ENCODE assay signal across 8 cellular contexts in genomic region chr17:60674637-60675036, GRCh38. TPM values are rescaled to one million over a fixed set of nuclear protein-coding genes. Genes with fewer than 3 reads are reported as not detected.
DNase-seq lines count a peak whose midpoint lies in the region; ATAC-seq, FAIRE-seq and TF ChIP-seq lines count a peak whose summit lies in the region.
"Not testable (repeated sequence)": the region's sequence is repeated elsewhere in the genome, so short reads cannot be mapped to it uniquely, and the experiment has no call there.

No MANE protein-coding gene starts in this region.

- 0 out of 2 replicates have a peak overlapping the region, but pooled peaks have one; percentile 9 for H2AFZ ChIP-seq in DND-41 (ENCODE audit: low read depth, low read length)
- H2AFZ ChIP-seq in K562 (ENCODE audit: low read depth, low read length): not testable (repeated sequence)

- CTCF ChIA-PET in A673 (lab: Charles Lee); K562 (lab: Yijun Ruan, JAX; ENCODE audit: low intra/inter-chr PET ratio): not testable (repeated sequence)

- POLR2A ChIA-PET in A673 (lab: Charles Lee; ENCODE audit: low non-redundant PET); K562 (lab: Yijun Ruan, JAX): not testable (repeated sequence)

- ATAC-seq in DND-41 (ENCODE audit: insufficient read depth, low read depth); activated T-cell treated with anti-CD3 and anti-CD28 coated beads, Interleukin-2, amount 50 U/mL, for 72 hours (replicated peaks in 1 of 2); K562: not testable (repeated sequence)

- H3K4me3 ChIP-seq in A673 (ENCODE audit: low read depth, low read length, poor library complexity, severe bottlenecking); DND-41 (ENCODE audit: low read depth in 1 of 2, low read length in 2 of 2); K562; testis: not testable (repeated sequence)

- H3K27me3 Mint-ChIP-seq in activated T-cell treated with anti-CD3 and anti-CD28 coated beads, Interleukin-2, amount 50 U/mL, for 72 hours (ENCODE audit: low read depth); mesothelial cell of epicardium (ENCODE audit: low read depth): not testable (repeated sequence)

- H3K4me1 ChIP-seq in A673 (ENCODE audit: insufficient read depth, low read length, poor library complexity, severe bottlenecking); K562 (replicated peaks in 1 of 2; ENCODE audit: control insufficient read depth in 2 of 2, insufficient read depth in 2 of 2, low read length in 2 of 2): not testable (repeated sequence)
- peaks cover 19% of the 10 kb centered on the region for H3K4me1 ChIP-seq in DND-41 (ENCODE audit: insufficient read depth, low read length)
- H3K4me1 ChIP-seq in testis: peaks cover 17% of the 10 kb centered on the region

- FAIRE-seq in K562 (lab: Jason Lieb, UNC): not testable (repeated sequence)

- TF ChIP-seq RAD21 in K562 (CRISPR knock-in tag; conservative IDR thresholded peaks at IDR 0.05 in 1 of 2, IDR thresholded peaks at IDR 0.05 in 1 of 2): not testable (repeated sequence)

- not testable (repeated sequence) for H3K9me1 ChIP-seq in K562 (ENCODE audit: control insufficient read depth, insufficient read depth, low read length)

- not testable (repeated sequence) for H3K27ac ChIP-seq in A673 (ENCODE audit: low read depth, low read length, poor library complexity, severe bottlenecking); DND-41 (ENCODE audit: low read length); K562 (ENCODE audit: extremely low read depth, low read depth, low read length); testis

- WGBS in K562 (ENCODE audit: insufficient coverage, low coverage, missing lambda C conversion rate): 36% methylated on average over 7 of the region's 7 CpGs
- 67 to 78% methylated on average over 7 of the region's 7 CpGs for WGBS in testis, 2 donors

- H3K9ac ChIP-seq in DND-41 (ENCODE audit: low read depth, low read length); K562 (ENCODE audit: insufficient read depth in 1 of 2, low read depth in 2 of 2, low read length in 2 of 2): not testable (repeated sequence)

- H3K4me1 Mint-ChIP-seq in activated T-cell treated with anti-CD3 and anti-CD28 coated beads, Interleukin-2, amount 50 U/mL, for 72 hours (ENCODE audit: low read depth): peaks cover 17% of the 10 kb centered on the region
- H3K4me1 Mint-ChIP-seq in mesothelial cell of epicardium: peaks cover 20% of the 10 kb centered on the region

- not testable (repeated sequence) for H3K36me3 ChIP-seq in A673 (ENCODE audit: insufficient read depth, low read length, poor library complexity, severe bottlenecking); DND-41 (ENCODE audit: insufficient read depth, low read length); K562 (ENCODE audit: control insufficient read depth, insufficient read depth, low read length); testis (ENCODE audit: low read depth, missing control alignments)

- peak; percentile 10 for DNase-seq in A673 (ENCODE audit: low spot score)
- DNase-seq in DND-41; activated T-cell treated with anti-CD3 and anti-CD28 coated beads, Interleukin-2, amount 50 U/mL, for 72 hours; K562 (ENCODE audit: extremely low read depth in 1 of 4, low spot score in 3 of 4); mesothelial cell of epicardium (ENCODE audit: low spot score in 2 of 2, unreplicated experiment in 2 of 2): not testable (repeated sequence)
- DNase-seq in HT1080 (ENCODE audit: low read depth): peak; percentile 20
- DNase-seq in NCI-H69 (lab: John Stamatoyannopoulos, UW): peak; percentile 18
- peak; percentile 45 for DNase-seq in testis

- not testable (repeated sequence) for H3K27me3 ChIP-seq in A673 (replicated peaks; ENCODE audit: insufficient read depth, low read depth, low read length, poor library complexity); DND-41 (ENCODE audit: insufficient read depth, low read length, poor library complexity); K562 (ENCODE audit: control insufficient read depth in 2 of 2, insufficient read depth in 2 of 2, low read length in 2 of 2); testis

- BruUV-seq in A673 (replicated peaks; lab: Mats Ljungman, UMichigan); K562 (replicated peaks; lab: Mats Ljungman, UMichigan): not testable (repeated sequence)

- not testable (repeated sequence) for H3K36me3 Mint-ChIP-seq in activated T-cell treated with anti-CD3 and anti-CD28 coated beads, Interleukin-2, amount 50 U/mL, for 72 hours (ENCODE audit: insufficient read depth in 2 of 2); mesothelial cell of epicardium

- peak overlapping the region; percentile 43 for H3K27ac Mint-ChIP-seq in activated T-cell treated with anti-CD3 and anti-CD28 coated beads, Interleukin-2, amount 50 U/mL, for 72 hours
- not testable (repeated sequence) for H3K27ac Mint-ChIP-seq in mesothelial cell of epicardium

- H3K9me3 ChIP-seq in A673 (ENCODE audit: low read depth, low read length, poor library complexity, severe bottlenecking); DND-41 (ENCODE audit: insufficient read depth, low read length, severe bottlenecking); K562 (replicated peaks; ENCODE audit: control insufficient read depth, insufficient read depth, low read depth, low read length); testis: not testable (repeated sequence)

- not testable (repeated sequence) for TF ChIP-seq EP300 in K562 (IDR thresholded peaks at IDR 0.05; ENCODE audit: low read length)

- not testable (repeated sequence) for H3K9me3 Mint-ChIP-seq in activated T-cell treated with anti-CD3 and anti-CD28 coated beads, Interleukin-2, amount 50 U/mL, for 72 hours; mesothelial cell of epicardium

- not testable (repeated sequence) for H4K20me1 ChIP-seq in DND-41 (ENCODE audit: insufficient read depth, low read length); K562 (replicated peaks; ENCODE audit: control insufficient read depth, insufficient read depth, low read length)

- in situ Hi-C loops in K562 (cut with MboI): not testable (repeated sequence)

- not testable (repeated sequence) for H3K79me2 ChIP-seq in DND-41 (ENCODE audit: insufficient read depth, low read length); K562 (ENCODE audit: control insufficient read depth, insufficient read depth, low read length)

- H3K4me3 Mint-ChIP-seq in activated T-cell treated with anti-CD3 and anti-CD28 coated beads, Interleukin-2, amount 50 U/mL, for 72 hours: not testable (repeated sequence)
- H3K4me3 Mint-ChIP-seq in mesothelial cell of epicardium: peak overlapping the region; percentile 24

- intact Hi-C loops in A673 (cut with micrococcal nuclease; ENCODE audit: unreplicated experiment): loop anchor here (10.0 kb wide), 1 partner anchor 70 kb away; the partner anchor contains the start of gene PPM1D
- intact Hi-C loops in K562 (cut with micrococcal nuclease); testis (cut with DNase I; ENCODE audit: low total_unique reads): not testable (repeated sequence)

- not testable (repeated sequence) for TF ChIP-seq POLR2A in K562 (conservative IDR thresholded peaks at IDR 0.05); testis (IDR thresholded peaks at IDR 0.05)

- TF ChIP-seq CTCF in A673 (conservative IDR thresholded peaks at IDR 0.05; ENCODE audit: low read depth, low read length); DND-41 (IDR thresholded peaks at IDR 0.05; ENCODE audit: borderline replicate concordance, extremely low read depth, low read length, poor library complexity, severe bottlenecking); K562 (IDR thresholded peaks at IDR 0.05 in 2 of 3, conservative IDR thresholded peaks at IDR 0.05 in 1 of 3; ENCODE audit: insufficient read depth in 2 of 3, low read depth in 1 of 3, low read length in 3 of 3); mesothelial cell of epicardium (IDR thresholded peaks at IDR 0.05; ENCODE audit: unreplicated experiment); testis (IDR thresholded peaks at IDR 0.05): not testable (repeated sequence)

- H3K4me2 ChIP-seq in DND-41 (ENCODE audit: insufficient read depth, low read length); K562 (ENCODE audit: insufficient read depth, low read length): not testable (repeated sequence)

RNA-seq across cellular contexts. Expression of gene BCAS3, which starts 3.0 kb away (rescaled TPM):
- 14.4 and 23.4 TPM in 2 replicates for total RNA-seq in A673 (2021)
- 2.3 and 8.0 TPM in 2 replicates for total RNA-seq in HT1080 (2014; rRNA removed; shearing (Covaris generic))
- 3.8 and 4.0 TPM in 2 replicates for polyA plus RNA-seq in HT1080 (2015; cell fraction: cytosol; rRNA removed)
- polyA plus RNA-seq in HT1080 (2015; cell fraction: nucleus; rRNA removed): 6.8 and 10.5 TPM in 2 replicates
- total RNA-seq in activated T-cell treated with anti-CD3 and anti-CD28 coated beads, Interleukin-2, amount 50 U/mL, for 72 hours: 10 to 100 TPM; 28.0 to 33.4 TPM
- 73.8 and 85.5 TPM in 2 replicates for total RNA-seq in K562 (2011; cell fraction: chromatin; rRNA removed; ENCODE audit: low replicate concordance)
- total RNA-seq in K562 (2011; cell fraction: nucleolus; rRNA removed): 37.0 and 52.4 TPM in 2 replicates
- 56.4 and 75.6 TPM in 2 replicates for total RNA-seq in K562 (2011; cell fraction: nucleoplasm; rRNA removed)
- 3.6 and 5.2 TPM in 2 replicates for total RNA-seq in K562 (2014; rRNA removed)
- total RNA-seq in K562 (2014; rRNA removed; fragmentation: Illumina TruSeq; extraction: Trizol): 5.1 and 5.5 TPM in 2 replicates
- total RNA-seq in K562 (2015; rRNA removed; fragmentation: Illumina TruSeq; extraction: Trizol): 3.5 and 3.6 TPM in 2 replicates
- 3.0 and 5.0 TPM in 2 replicates for total RNA-seq in K562 (2021)
- polyA plus RNA-seq in K562 (2011; rRNA removed): 5.3 and 6.3 TPM in 2 replicates
- 3.3 and 3.4 TPM in 2 replicates for polyA plus RNA-seq in K562 (2011; cell fraction: cytosol; rRNA removed)
- polyA plus RNA-seq in K562 (2011; cell fraction: nucleus; rRNA removed): 13.0 and 13.6 TPM in 2 replicates
- polyA plus RNA-seq in K562 (2012): 2.8 and 12.7 TPM in 2 replicates
- 2.2 and 2.5 TPM in 2 replicates for polyA plus RNA-seq in K562 (2014; fragmentation: Illumina TruSeq; extraction: Trizol)
- polyA plus RNA-seq in K562 (2014; fragmentation: Nextera tagmentation; extraction: Ambion mirVana): 1 to 10 TPM; 1.9 to 2.3 TPM
- polyA plus RNA-seq in K562 (2014; rRNA removed): 2.2 and 3.0 TPM in 2 replicates
- polyA minus RNA-seq in K562 (2011; rRNA and poly(A)+ RNA removed): 25.2 and 25.5 TPM in 2 replicates
- polyA minus RNA-seq in K562 (2011; cell fraction: cytosol; rRNA and poly(A)+ RNA removed): 3.8 and 8.0 TPM in 2 replicates
- 27.1 and 38.0 TPM in 2 replicates for polyA minus RNA-seq in K562 (2011; cell fraction: nucleus; rRNA and poly(A)+ RNA removed)
- total RNA-seq in mesothelial cell of epicardium: 60.8 to 64.9 TPM (median 61.5 TPM) in 3 replicates
- total RNA-seq in testis: 10 to 100 TPM; 73.0 to 96.7 TPM
- polyA plus RNA-seq in testis (ENCODE audit: insufficient read depth, low read depth, low replicate concordance): 54.8 TPM
